In genomic region chr3:4426261-4426781, GRCh38 we compare ENCODE assay signal across 13 cellular contexts. TPM values are rescaled to one million over a fixed set of nuclear protein-coding genes. Genes with fewer than 3 reads are reported as not detected.
DNase-seq lines count a peak whose midpoint lies in the region; ATAC-seq, FAIRE-seq and TF ChIP-seq lines count a peak whose summit lies in the region.
"Had no signal": no experiment of that assay in that cellular context is flagged by ENCODE, and none has a peak within 500 bp of the region (broad histone marks: within the 10 kb centered on the region; RNA-seq: fewer than 3 reads in every experiment).

No MANE protein-coding gene starts in this region.

- no peak for DNase-seq in activated naive CD4-positive, alpha-beta T cell treated with anti-CD3 and anti-CD28 coated beads for 36 hours
- DNase-seq in activated naive CD4-positive, alpha-beta T cell (lab: John Stamatoyannopoulos, UW), result no peak
- DNase-seq in SJSA1 (ENCODE audit: low read depth in 1 of 2, low spot score in 2 of 2), result no peak
- DNase-seq in fibroblast of lung (ENCODE audit: low read depth in 2 of 2), result peak in 1 of 2 donors; percentile 50
- DNase-seq in NCI-H82 treated with DMSO at 0.1 percent for 48 hours (lab: John Stamatoyannopoulos, UW; ENCODE audit: unreplicated experiment), result no peak
- DNase-seq in pancreas, result no peak
- no peak for DNase-seq in NCI-H2081 (lab: John Stamatoyannopoulos, UW)
- DNase-seq: left ventricle myocardium superior, MM.1S, NCI-H446 had no signal

- FAIRE-seq in pancreas (lab: Jason Lieb, UNC), result no peak

- 0 out of 2 replicates have a peak overlapping the region, but pooled peaks have one; percentile 34 for H3K27ac ChIP-seq in SJSA1
- H3K27ac ChIP-seq in fibroblast of lung (ENCODE audit: insufficient read depth, low read length), result peak overlapping the region; percentile 77
- H3K27ac ChIP-seq in pancreas, result peak overlapping the region in 1 of 4 donors; percentile 8
- H3K27ac ChIP-seq: VCaP had no signal

- H3K9ac ChIP-seq in fibroblast of lung (ENCODE audit: insufficient read depth, low read length), result no peak overlapping the region

- no peaks in the 10 kb centered on the region for H4K20me1 ChIP-seq in fibroblast of lung (ENCODE audit: control insufficient read depth, extremely low read depth, insufficient read depth, low read length)

- H3K4me3 Mint-ChIP-seq in activated naive CD4-positive, alpha-beta T cell treated with anti-CD3 and anti-CD28 coated beads for 36 hours, result no peak overlapping the region
- no peak overlapping the region for H3K4me3 Mint-ChIP-seq in stimulated activated memory B cell treated with anti-CD40 and anti-IgM and Interleukin-4, amounts not matched to agents 10 μg/mL and 1 μg/mL and 100 μg/mL, for 72 hours

- H3K36me3 ChIP-seq in SJSA1 (no peaks in the 10 kb centered on the region), fibroblast of lung (ENCODE audit: control insufficient read depth, insufficient read depth, low read length) (no peaks in the 10 kb centered on the region), pancreas (no peaks in the 10 kb centered on the region)

- peak overlapping the region; percentile 0 for H3K4me2 ChIP-seq in fibroblast of lung (ENCODE audit: extremely low read depth, insufficient read depth, low read length)

- H3K27ac Mint-ChIP-seq in activated naive CD4-positive, alpha-beta T cell treated with anti-CD3 and anti-CD28 coated beads for 36 hours, result peak overlapping the region; percentile 28
- peak overlapping the region; percentile 79 for H3K27ac Mint-ChIP-seq in stimulated activated memory B cell treated with anti-CD40 and anti-IgM and Interleukin-4, amounts not matched to agents 10 μg/mL and 1 μg/mL and 100 μg/mL, for 72 hours

- CTCF ChIA-PET in activated naive CD4-positive, alpha-beta T cell treated with anti-CD3 and anti-CD28 coated beads for 36 hours (lab: Charles Lee), result no interaction called here

- H3K9me3 ChIP-seq in SJSA1 (replicated peaks), result no peaks in the 10 kb centered on the region
- no peaks in the 10 kb centered on the region for H3K9me3 ChIP-seq in fibroblast of lung (ENCODE audit: control insufficient read depth, insufficient read depth, low read depth, low read length)
- no peaks in the 10 kb centered on the region for H3K9me3 ChIP-seq in pancreas

- TF ChIP-seq CTCF in fibroblast of lung (conservative IDR thresholded peaks at IDR 0.05 in 1 of 2, IDR thresholded peaks at IDR 0.05 in 1 of 2; ENCODE audit: low read depth in 1 of 2, low read length in 2 of 2) (no peak), pancreas (IDR thresholded peaks at IDR 0.05) (no peak)

- peaks cover 10% of the 10 kb centered on the region for H3K4me1 ChIP-seq in SJSA1 (replicated peaks)
- H3K4me1 ChIP-seq in fibroblast of lung (ENCODE audit: control insufficient read depth, extremely low read depth, insufficient read depth, low read length), result peaks cover 9% of the 10 kb centered on the region
- H3K4me1 ChIP-seq in pancreas, result peaks cover 0 to 6% (median 0%) of the 10 kb centered on the region in 3 donors

- no peak for ATAC-seq in stimulated activated memory B cell treated with anti-CD40 and anti-IgM and Interleukin-4, amounts not matched to agents 10 μg/mL and 1 μg/mL and 100 μg/mL, for 72 hours
- no peak for ATAC-seq in pancreas

- peaks cover 2% of the 10 kb centered on the region for H3K9me3 Mint-ChIP-seq in activated naive CD4-positive, alpha-beta T cell treated with anti-CD3 and anti-CD28 coated beads for 36 hours
- H3K9me3 Mint-ChIP-seq in stimulated activated memory B cell treated with anti-CD40 and anti-IgM and Interleukin-4, amounts not matched to agents 10 μg/mL and 1 μg/mL and 100 μg/mL, for 72 hours, result peaks cover 7% of the 10 kb centered on the region

- H3K27me3 ChIP-seq in SJSA1 (replicated peaks) (no peaks in the 10 kb centered on the region), fibroblast of lung (ENCODE audit: control insufficient read depth, insufficient read depth, low read length) (no peaks in the 10 kb centered on the region), pancreas (no peaks in the 10 kb centered on the region)

- H3K79me2 ChIP-seq in fibroblast of lung (ENCODE audit: control insufficient read depth, insufficient read depth, low read length), result no peaks in the 10 kb centered on the region

- H3K4me3 ChIP-seq in SJSA1 (no peak overlapping the region), fibroblast of lung (replicated peaks in 1 of 4; ENCODE audit: control extremely low read depth in 1 of 4, insufficient read depth in 1 of 4, low read depth in 3 of 4, low read length in 4 of 4) (no peak overlapping the region), pancreas (no peak overlapping the region)
- H3K4me3 ChIP-seq: coronary artery had no signal

- WGBS in pancreas, 2 donors, result 78 to 80% methylated on average over 3 of the region's 3 CpGs

- H2AFZ ChIP-seq in fibroblast of lung (ENCODE audit: low read length), result no peak overlapping the region

- peaks cover 7% of the 10 kb centered on the region for H3K36me3 Mint-ChIP-seq in activated naive CD4-positive, alpha-beta T cell treated with anti-CD3 and anti-CD28 coated beads for 36 hours (ENCODE audit: low read depth)
- H3K36me3 Mint-ChIP-seq in stimulated activated memory B cell treated with anti-CD40 and anti-IgM and Interleukin-4, amounts not matched to agents 10 μg/mL and 1 μg/mL and 100 μg/mL, for 72 hours, result peaks cover 38% of the 10 kb centered on the region

- no peaks in the 10 kb centered on the region for H3K27me3 Mint-ChIP-seq in activated naive CD4-positive, alpha-beta T cell treated with anti-CD3 and anti-CD28 coated beads for 36 hours (ENCODE audit: low read depth)
- no peaks in the 10 kb centered on the region for H3K27me3 Mint-ChIP-seq in stimulated activated memory B cell treated with anti-CD40 and anti-IgM and Interleukin-4, amounts not matched to agents 10 μg/mL and 1 μg/mL and 100 μg/mL, for 72 hours

- intact Hi-C loops in activated naive CD4-positive, alpha-beta T cell treated with anti-CD3 and anti-CD28 coated beads for 36 hours (cut with micrococcal nuclease), result loop anchor here (10.0 kb wide), 2 partner anchors 548 to 768 kb away; partner anchors contain the start of gene BHLHE40
- intact Hi-C loops in pancreas (cut with DNase I), result no loop called here

- peaks cover 26% of the 10 kb centered on the region for H3K4me1 Mint-ChIP-seq in activated naive CD4-positive, alpha-beta T cell treated with anti-CD3 and anti-CD28 coated beads for 36 hours (ENCODE audit: low read depth)
- peaks cover 38% of the 10 kb centered on the region for H3K4me1 Mint-ChIP-seq in stimulated activated memory B cell treated with anti-CD40 and anti-IgM and Interleukin-4, amounts not matched to agents 10 μg/mL and 1 μg/mL and 100 μg/mL, for 72 hours

RNA-seq across cellular contexts. Expression of gene SUMF1, which starts 40.7 kb away (rescaled TPM):
- 1 to 10 TPM; 3.9 to 5.0 TPM for total RNA-seq in activated naive CD4-positive, alpha-beta T cell treated with anti-CD3 and anti-CD28 coated beads for 36 hours
- 24.0 and 31.8 TPM in 2 replicates for total RNA-seq in SJSA1 (2014; rRNA removed; shearing (Covaris generic))
- total RNA-seq in fibroblast of lung (50.0 and 54.2 TPM in 2 replicates), pancreas (10 to 100 TPM; 10.3 to 25.8 (median 12.6) TPM)
- polyA plus RNA-seq in fibroblast of lung (45.8 and 64.6 TPM in 2 replicates), pancreas (10 to 100 TPM in 1 of 2 donors, 1 to 10 TPM in 1; 7.1 to 15.5 TPM)
- 27.8 and 39.2 TPM in 2 replicates for polyA plus RNA-seq in fibroblast of lung (2012)
- polyA minus RNA-seq in fibroblast of lung (ENCODE audit: low replicate concordance), result 14.8 and 22.1 TPM in 2 replicates
